ENCODE assay signal across 20 cellular contexts in the genomic region with DNA sequence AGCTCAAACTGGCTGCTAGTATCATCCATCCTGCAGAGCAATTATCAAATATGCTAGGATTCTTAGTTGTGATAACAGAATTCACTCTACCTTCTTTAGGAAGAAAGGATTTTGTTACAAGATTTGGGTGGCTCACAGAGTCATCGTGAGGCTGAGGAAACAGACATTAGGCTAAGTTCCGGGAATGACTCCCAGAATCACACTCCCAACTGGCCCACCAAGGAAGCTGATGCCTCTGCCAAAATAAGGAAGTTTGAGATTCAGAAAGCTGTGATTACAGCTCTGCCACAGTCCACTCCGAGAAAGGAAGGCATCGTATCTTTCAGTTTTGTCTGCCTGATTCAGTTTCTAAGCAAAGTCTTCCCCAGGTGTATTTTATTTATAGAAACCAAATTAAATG. TPM values are rescaled to one million over a fixed set of nuclear protein-coding genes. Genes with fewer than 3 reads are reported as not detected.
DNase-seq lines count a peak whose midpoint lies in the region; ATAC-seq and TF ChIP-seq lines count a peak whose summit lies in the region.
"Had no signal": no experiment of that assay in that cellular context is flagged by ENCODE, and none has a peak within 500 bp of the region (broad histone marks: within the 10 kb centered on the region; RNA-seq: fewer than 3 reads in every experiment).

No MANE protein-coding gene starts in this region.

- no peak for ATAC-seq in GM18868 (IDR thresholded peaks at IDR 0.05; ENCODE audit: unreplicated experiment)
- ATAC-seq in activated naive CD8-positive, alpha-beta T cell treated with anti-CD3 and anti-CD28 coated beads, Interleukin-2, amount 50 U/mL, for 24 hours, result no peak
- ATAC-seq in GM18870 (IDR thresholded peaks at IDR 0.05; ENCODE audit: unreplicated experiment), result no peak
- ATAC-seq: activated CD8-positive, alpha-beta T cell treated with anti-CD3 and anti-CD28 coated beads for 36 hours had no signal

- TF ChIP-seq CTCF in mesothelial cell of epicardium (IDR thresholded peaks at IDR 0.05; ENCODE audit: unreplicated experiment) (no peak), smooth muscle cell (IDR thresholded peaks at IDR 0.05; ENCODE audit: borderline replicate concordance, insufficient read depth, poor library complexity, severe bottlenecking) (no peak)

- H3K4me3 Mint-ChIP-seq in mesothelial cell of epicardium, result no peak overlapping the region
- H3K4me3 Mint-ChIP-seq in activated naive CD8-positive, alpha-beta T cell treated with anti-CD3 and anti-CD28 coated beads, Interleukin-2, amount 50 U/mL, for 24 hours, result no peak overlapping the region
- H3K4me3 Mint-ChIP-seq: activated CD8-positive, alpha-beta T cell treated with anti-CD3 and anti-CD28 coated beads for 36 hours; IgD-negative memory B cell had no signal

- peaks cover 32% of the 10 kb centered on the region for H3K4me1 ChIP-seq in GM23248 (ENCODE audit: insufficient read depth)
- peaks cover 59% of the 10 kb centered on the region for H3K4me1 ChIP-seq in adipocyte (ENCODE audit: control insufficient read depth, insufficient read depth, low read length)
- H3K4me1 ChIP-seq in smooth muscle cell (ENCODE audit: low read depth), result peaks cover 12% of the 10 kb centered on the region
- H3K4me1 ChIP-seq: adrenal gland, prostate gland had no signal

- H3K9ac ChIP-seq in GM23248 (peak overlapping the region; percentile 8; the same call in 1 of the 2 replicates), adipocyte (ENCODE audit: low read length) (peak overlapping the region; percentile 51), smooth muscle cell (ENCODE audit: low read depth) (no peak overlapping the region)

- peaks cover 21% of the 10 kb centered on the region for H3F3A ChIP-seq in GM23248 (ENCODE audit: insufficient read depth)
- H3F3A ChIP-seq in smooth muscle cell (ENCODE audit: low read depth), result peaks cover 12% of the 10 kb centered on the region

- DNase-seq in GM23248, result peak; percentile 35
- DNase-seq in adipocyte (ENCODE audit: low read depth), result no peak
- no peak for DNase-seq in mesothelial cell of epicardium (ENCODE audit: low spot score in 2 of 2, unreplicated experiment in 2 of 2)
- DNase-seq in smooth muscle cell (lab: John Stamatoyannopoulos, UW; ENCODE audit: unreplicated experiment), result no peak
- DNase-seq in activated naive CD8-positive, alpha-beta T cell treated with anti-CD3 and anti-CD28 coated beads, Interleukin-2, amount 50 U/mL, for 24 hours, result no peak
- DNase-seq in NCI-H1417 (lab: John Stamatoyannopoulos, UW), result no peak
- DNase-seq: activated CD8-positive, alpha-beta T cell treated with anti-CD3 and anti-CD28 coated beads for 36 hours; adrenal gland; central memory CD4-positive, alpha-beta T cell; DMS153; effector CD4-positive, alpha-beta T cell; esophagus squamous epithelium; NCI-H1048; NCI-H82; SW 1271 had no signal

- no peaks in the 10 kb centered on the region for H3K36me3 Mint-ChIP-seq in mesothelial cell of epicardium
- no peaks in the 10 kb centered on the region for H3K36me3 Mint-ChIP-seq in activated naive CD8-positive, alpha-beta T cell treated with anti-CD3 and anti-CD28 coated beads, Interleukin-2, amount 50 U/mL, for 24 hours (ENCODE audit: low read depth)

- in situ Hi-C loops in GM23248 (cut with MboI), result no loop called here

- H3K27me3 ChIP-seq in GM23248 (replicated peaks; ENCODE audit: insufficient read depth) (no peaks in the 10 kb centered on the region), adipocyte (replicated peaks; ENCODE audit: control insufficient read depth, insufficient read depth, low read length) (no peaks in the 10 kb centered on the region), smooth muscle cell (ENCODE audit: low read depth) (no peaks in the 10 kb centered on the region)
- H3K27me3 ChIP-seq: adrenal gland, esophagus squamous epithelium had no signal

- peak overlapping the region; percentile 35 for H3K4me2 ChIP-seq in GM23248 (ENCODE audit: unreplicated experiment)
- no peak overlapping the region for H3K4me2 ChIP-seq in smooth muscle cell

- H2AFZ ChIP-seq in GM23248, result peak overlapping the region; percentile 51; the same call in 1 of the 2 replicates
- peak overlapping the region; percentile 6 for H2AFZ ChIP-seq in smooth muscle cell (ENCODE audit: low read depth)

- H3K27me3 Mint-ChIP-seq in mesothelial cell of epicardium (ENCODE audit: low read depth), result no peaks in the 10 kb centered on the region
- H3K27me3 Mint-ChIP-seq in activated naive CD8-positive, alpha-beta T cell treated with anti-CD3 and anti-CD28 coated beads, Interleukin-2, amount 50 U/mL, for 24 hours, result no peaks in the 10 kb centered on the region
- H3K27me3 Mint-ChIP-seq: IgD-negative memory B cell had no signal

- H3K27ac Mint-ChIP-seq in mesothelial cell of epicardium, result peak overlapping the region; percentile 8
- no peak overlapping the region for H3K27ac Mint-ChIP-seq in activated naive CD8-positive, alpha-beta T cell treated with anti-CD3 and anti-CD28 coated beads, Interleukin-2, amount 50 U/mL, for 24 hours
- H3K27ac Mint-ChIP-seq: activated CD8-positive, alpha-beta T cell treated with anti-CD3 and anti-CD28 coated beads for 36 hours; IgD-negative memory B cell had no signal

- WGBS in GM23248 (ENCODE audit: low coverage in 1 of 2, low lambda C conversion rate in 2 of 2, missing lambda C conversion rate in 2 of 2), 2 experiments, result 22% methylated on average over 4 of the region's 4 CpGs
- 62% methylated on average over 4 of the region's 4 CpGs for WGBS in smooth muscle cell (ENCODE audit: low lambda C conversion rate)

- H3K27ac ChIP-seq in GM23248 (no peak overlapping the region), smooth muscle cell (ENCODE audit: low read depth) (no peak overlapping the region)
- H3K27ac ChIP-seq: adrenal gland, esophagus squamous epithelium, VCaP had no signal

- no peaks in the 10 kb centered on the region for H3K9me3 Mint-ChIP-seq in mesothelial cell of epicardium
- no peaks in the 10 kb centered on the region for H3K9me3 Mint-ChIP-seq in activated naive CD8-positive, alpha-beta T cell treated with anti-CD3 and anti-CD28 coated beads, Interleukin-2, amount 50 U/mL, for 24 hours
- H3K9me3 Mint-ChIP-seq: activated CD8-positive, alpha-beta T cell treated with anti-CD3 and anti-CD28 coated beads for 36 hours had no signal

- H4K20me1 ChIP-seq in GM23248 (ENCODE audit: insufficient read depth) (no peaks in the 10 kb centered on the region), smooth muscle cell (ENCODE audit: low read depth) (no peaks in the 10 kb centered on the region)

- H3K36me3 ChIP-seq in GM23248 (ENCODE audit: low read depth) (no peaks in the 10 kb centered on the region), adipocyte (ENCODE audit: control insufficient read depth, insufficient read depth, low read length, severe bottlenecking) (no peaks in the 10 kb centered on the region), smooth muscle cell (ENCODE audit: low read depth) (no peaks in the 10 kb centered on the region)
- H3K36me3 ChIP-seq: adrenal gland, esophagus squamous epithelium, prostate gland had no signal

- H3K79me2 ChIP-seq in GM23248 (ENCODE audit: insufficient read depth) (no peaks in the 10 kb centered on the region), smooth muscle cell (ENCODE audit: low read depth) (no peaks in the 10 kb centered on the region)

- H3K4me3 ChIP-seq in GM23248, result no peak overlapping the region
- H3K4me3 ChIP-seq in adipocyte (ENCODE audit: low read length), result peak overlapping the region; percentile 68
- no peak overlapping the region for H3K4me3 ChIP-seq in smooth muscle cell
- H3K4me3 ChIP-seq: adrenal gland, esophagus squamous epithelium, prostate gland had no signal

- H3K9me3 ChIP-seq in GM23248 (ENCODE audit: low read depth) (no peaks in the 10 kb centered on the region), adipocyte (ENCODE audit: control insufficient read depth, low read length) (no peaks in the 10 kb centered on the region), smooth muscle cell (replicated peaks; ENCODE audit: low read depth) (no peaks in the 10 kb centered on the region)
- H3K9me3 ChIP-seq: adrenal gland, esophagus squamous epithelium, prostate gland had no signal

- peaks cover 31% of the 10 kb centered on the region for H3K4me1 Mint-ChIP-seq in mesothelial cell of epicardium
- no peaks in the 10 kb centered on the region for H3K4me1 Mint-ChIP-seq in activated naive CD8-positive, alpha-beta T cell treated with anti-CD3 and anti-CD28 coated beads, Interleukin-2, amount 50 U/mL, for 24 hours

- H3K9me2 ChIP-seq in GM23248 (ENCODE audit: insufficient read depth), result no peaks in the 10 kb centered on the region

RNA-seq across cellular contexts. Expression of a gene that starts 50.6 kb away (rescaled TPM):
- total RNA-seq in GM23248 (2014; rRNA removed; shearing (Covaris generic)), result 9.1 and 11.4 TPM in 2 replicates
- polyA plus RNA-seq in GM23248 (2016; fragmentation: Nextera tagmentation; extraction: Ambion mirVana) (31.8 and 33.7 TPM in 2 replicates), smooth muscle cell (18.7 and 19.5 TPM in 2 replicates)
- total RNA-seq in mesothelial cell of epicardium (29.8 to 35.3 TPM (median 32.0 TPM) in 3 replicates), smooth muscle cell (18.2 and 24.0 TPM in 2 replicates)
